In genomic region chr2:96063074-96063899, GRCh38 we compare ENCODE assay signal across 9 cellular contexts. TPM values are rescaled to one million over a fixed set of nuclear protein-coding genes. Genes with fewer than 3 reads are reported as not detected.
DNase-seq lines count a peak whose midpoint lies in the region; ATAC-seq and TF ChIP-seq lines count a peak whose summit lies in the region.
"Not testable (repeated sequence)": the region's sequence is repeated elsewhere in the genome, so short reads cannot be mapped to it uniquely, and the experiment has no call there.
"Had no signal": no experiment of that assay in that cellular context is flagged by ENCODE, and none has a peak within 500 bp of the region (broad histone marks: within the 10 kb centered on the region; RNA-seq: fewer than 3 reads in every experiment).

No MANE protein-coding gene starts in this region.

- CTCF ChIA-PET in BJ (lab: Yijun Ruan, JAX) (interaction anchor here (0.7 to 1.0 kb wide), 3 partner anchors 46 to 1635 kb away, joined by 3 to 4 read pairs (median 3); no protein-coding TSS in a partner anchor), RWPE1 (lab: Yijun Ruan, JAX) (interaction anchor here (0.6 to 1.2 kb wide), 2 partner anchors 1528 to 1701 kb away, joined by 3 to 5 read pairs; no protein-coding TSS in a partner anchor)
- CTCF ChIA-PET in HCT116 (lab: Charles Lee) = not testable (repeated sequence)

- H3K4me2 ChIP-seq in HCT116 (ENCODE audit: low read length) = peak overlapping the region; percentile 61

- TF ChIP-seq CTCF in BJ (IDR thresholded peaks at IDR 0.05; ENCODE audit: insufficient read depth, low read depth, low read length) = peak; percentile 55
- TF ChIP-seq CTCF in HCT116 (IDR thresholded peaks at IDR 0.05 in 2 of 3, conservative IDR thresholded peaks at IDR 0.05 in 1 of 3; ENCODE audit: borderline replicate concordance in 1 of 3, insufficient read depth in 1 of 3, low read depth in 2 of 3, low read length in 2 of 3) = peak; percentile 22 to 31 (median 30); a peak in 4 of 6 replicates
- TF ChIP-seq CTCF in RWPE1 (conservative IDR thresholded peaks at IDR 0.05; ENCODE audit: low read depth) = peak; percentile 69
- not testable (repeated sequence) for TF ChIP-seq CTCF in endodermal cell (conservative IDR thresholded peaks at IDR 0.05)
- peak; percentile 31 for TF ChIP-seq CTCF in neural crest cell (conservative IDR thresholded peaks at IDR 0.05)

- H4K20me1 ChIP-seq in HCT116 (ENCODE audit: insufficient read depth) = not testable (repeated sequence)

- not testable (repeated sequence) for H3K79me2 ChIP-seq in HCT116 (ENCODE audit: insufficient read depth, low read length)

- not testable (repeated sequence) for H3K9ac ChIP-seq in HCT116 (ENCODE audit: low read length); endodermal cell (ENCODE audit: extremely low read depth, low read length, poor library complexity, severe bottlenecking)

- not testable (repeated sequence) for H3K4me3 ChIP-seq in BJ (ENCODE audit: low read depth, low read length); HCT116 (replicated peaks in 1 of 2; ENCODE audit: low read depth in 1 of 2, low read length in 2 of 2); endodermal cell (ENCODE audit: low read length)

- peak; percentile 93 for ATAC-seq in HCT116
- peak; percentile 86 to 93 for ATAC-seq in stimulated activated naive B cell treated with anti-CD40 and anti-IgM and Interleukin-4, amounts not matched to agents 10 μg/mL and 1 μg/mL and 100 μg/mL, for 72 hours (replicated peaks)

- BruUV-seq in HCT116 (replicated peaks; lab: Mats Ljungman, UMichigan) = not testable (repeated sequence)

- H3K27me3 ChIP-seq in BJ (ENCODE audit: control insufficient read depth, insufficient read depth, low read length); HCT116 (ENCODE audit: insufficient read depth, low read length); endodermal cell (ENCODE audit: control insufficient read depth, insufficient read depth, low read length, poor library complexity, severe bottlenecking): not testable (repeated sequence)

- H3K4me1 ChIP-seq in HCT116 (ENCODE audit: control insufficient read depth in 1 of 2, insufficient read depth in 2 of 2, low read length in 2 of 2) = not testable (repeated sequence)
- H3K4me1 ChIP-seq in endodermal cell (ENCODE audit: control insufficient read depth, insufficient read depth, low read length) = peaks cover 10% of the 10 kb centered on the region

- not testable (repeated sequence) for H3K4me1 Mint-ChIP-seq in activated naive CD8-positive, alpha-beta T cell treated with anti-CD3 and anti-CD28 coated beads for 36 hours; immature natural killer cell; neural crest cell; stimulated activated naive B cell treated with anti-CD40 and anti-IgM and Interleukin-4, amounts not matched to agents 10 μg/mL and 1 μg/mL and 100 μg/mL, for 72 hours
- peaks cover 11% of the 10 kb centered on the region for H3K4me1 Mint-ChIP-seq in endodermal cell

- H3K27ac Mint-ChIP-seq in activated naive CD8-positive, alpha-beta T cell treated with anti-CD3 and anti-CD28 coated beads for 36 hours; endodermal cell; neural crest cell (ENCODE audit: unreplicated experiment); stimulated activated naive B cell treated with anti-CD40 and anti-IgM and Interleukin-4, amounts not matched to agents 10 μg/mL and 1 μg/mL and 100 μg/mL, for 72 hours: not testable (repeated sequence)
- H3K27ac Mint-ChIP-seq in immature natural killer cell = peak overlapping the region in 3 of 6 donors; percentile 48 to 81 (median 79)

- H3K36me3 Mint-ChIP-seq in activated naive CD8-positive, alpha-beta T cell treated with anti-CD3 and anti-CD28 coated beads for 36 hours; endodermal cell (ENCODE audit: low read depth); immature natural killer cell; neural crest cell (ENCODE audit: low read depth); stimulated activated naive B cell treated with anti-CD40 and anti-IgM and Interleukin-4, amounts not matched to agents 10 μg/mL and 1 μg/mL and 100 μg/mL, for 72 hours: not testable (repeated sequence)

- POLR2A ChIA-PET in BJ (lab: Charles Lee); HCT116 (lab: Charles Lee); RWPE1 (lab: Yijun Ruan, JAX; ENCODE audit: low non-redundant PET): not testable (repeated sequence)

- intact Hi-C loops in HCT116 (cut with micrococcal nuclease) = not testable (repeated sequence)

- H3K27ac ChIP-seq in HCT116 (ENCODE audit: low read depth, low read length); endodermal cell (ENCODE audit: low read depth, low read length): not testable (repeated sequence)
- peak overlapping the region; percentile 80 for H3K27ac ChIP-seq in RWPE1

- not testable (repeated sequence) for H3K9me3 ChIP-seq in HCT116 (ENCODE audit: control insufficient read depth in 1 of 2, insufficient read depth in 1 of 2, low read depth in 1 of 2, low read length in 2 of 2); endodermal cell (ENCODE audit: control insufficient read depth, low read length)

- not testable (repeated sequence) for TF ChIP-seq POLR2A in HCT116 (IDR thresholded peaks at IDR 0.05; ENCODE audit: borderline replicate concordance, extremely low read depth, insufficient read depth, insufficient read length)

- H3K9me2 ChIP-seq in HCT116 (ENCODE audit: insufficient read depth) = not testable (repeated sequence)

- not testable (repeated sequence) for H3K36me3 ChIP-seq in BJ (ENCODE audit: control insufficient read depth, insufficient read depth, low read length); HCT116 (ENCODE audit: control insufficient read depth in 1 of 2, insufficient read depth in 2 of 2, low read length in 2 of 2); endodermal cell (ENCODE audit: control insufficient read depth, insufficient read depth, low read length)

- not testable (repeated sequence) for DNase-seq in BJ (ENCODE audit: low read depth); neural crest cell (ENCODE audit: low read depth, low spot score)
- DNase-seq in HCT116 (ENCODE audit: low read depth, low spot score) = peak; percentile 21
- peak; percentile 36 for DNase-seq in RWPE1 (ENCODE audit: low spot score)
- DNase-seq in activated naive CD8-positive, alpha-beta T cell treated with anti-CD3 and anti-CD28 coated beads for 36 hours = peak; percentile 49
- peak; percentile 70 for DNase-seq in endodermal cell
- peak in 2 of 3 donors; percentile 21 to 58 for DNase-seq in immature natural killer cell
- DNase-seq in stimulated activated naive B cell treated with anti-CD40 and anti-IgM and Interleukin-4, amounts not matched to agents 10 μg/mL and 1 μg/mL and 100 μg/mL, for 72 hours = peak; percentile 34

- RAD21 ChIA-PET in HCT116 (lab: Charles Lee; ENCODE audit: low non-redundant PET in 1 of 2, low total read pairs in 2 of 2, uncharacterized antibody in 2 of 2, unreplicated experiment in 2 of 2) = not testable (repeated sequence)

- not testable (repeated sequence) for H3K9me3 Mint-ChIP-seq in activated naive CD8-positive, alpha-beta T cell treated with anti-CD3 and anti-CD28 coated beads for 36 hours; endodermal cell; immature natural killer cell; neural crest cell; stimulated activated naive B cell treated with anti-CD40 and anti-IgM and Interleukin-4, amounts not matched to agents 10 μg/mL and 1 μg/mL and 100 μg/mL, for 72 hours

- H2AFZ ChIP-seq in HCT116 (ENCODE audit: low read depth, low read length, poor library complexity, severe bottlenecking) = not testable (repeated sequence)

- H3K4me3 Mint-ChIP-seq in activated naive CD8-positive, alpha-beta T cell treated with anti-CD3 and anti-CD28 coated beads for 36 hours; endodermal cell; immature natural killer cell; neural crest cell; stimulated activated naive B cell treated with anti-CD40 and anti-IgM and Interleukin-4, amounts not matched to agents 10 μg/mL and 1 μg/mL and 100 μg/mL, for 72 hours: not testable (repeated sequence)

- WGBS in endodermal cell (ENCODE audit: insufficient coverage in 1 of 2, insufficient read length in 1 of 2), 2 experiments = 62 to 65% methylated on average over 6 to 8 of the region's 12 CpGs

- not testable (repeated sequence) for H3K27me3 Mint-ChIP-seq in activated naive CD8-positive, alpha-beta T cell treated with anti-CD3 and anti-CD28 coated beads for 36 hours; endodermal cell (ENCODE audit: insufficient read depth); immature natural killer cell (ENCODE audit: low read depth in 3 of 3); neural crest cell (ENCODE audit: low read depth); stimulated activated naive B cell treated with anti-CD40 and anti-IgM and Interleukin-4, amounts not matched to agents 10 μg/mL and 1 μg/mL and 100 μg/mL, for 72 hours

- TF ChIP-seq RAD21 in HCT116 (IDR thresholded peaks at IDR 0.05; ENCODE audit: low read depth) = peak; percentile 62

RNA-seq across cellular contexts. Expression of gene GPAT2, which starts 28.6 kb away (rescaled TPM):
- polyA plus RNA-seq in BJ (2011; rRNA removed) (4.9 and 9.5 TPM in 2 replicates), immature natural killer cell (10 to 100 TPM in 1 of 3 donors, 1 to 10 TPM in 2; 4.2 to 11.3 (median 6.8) TPM)
- polyA minus RNA-seq in BJ (2011; rRNA and poly(A)+ RNA removed) = 5.6 and 5.7 TPM in 2 replicates
- total RNA-seq in HCT116 (2021; ENCODE audit: unreplicated experiment) (54.2 TPM), endodermal cell (under 1 TPM in 1 of 2 donors, not detected in 1; 0.33 TPM), neural crest cell (not detected in 2 replicates)
- 32.2 and 38.1 TPM in 2 replicates for polyA plus RNA-seq in HCT116 (2012)
- 10 to 100 TPM; 36.3 to 41.8 TPM for total RNA-seq in activated naive CD8-positive, alpha-beta T cell treated with anti-CD3 and anti-CD28 coated beads for 36 hours
- not detected for polyA plus RNA-seq in endodermal cell (2013, experiment 1 of 2)
- polyA plus RNA-seq in endodermal cell (2013, experiment 2 of 2) = 0.21 TPM
- total RNA-seq: Caco-2 had no signal

RNA-seq across cellular contexts. Expression of gene ADRA2B, which starts 53.1 kb away (rescaled TPM):
- not detected in 2 replicates for polyA plus RNA-seq in BJ (2011; rRNA removed)
- polyA minus RNA-seq in BJ (2011; rRNA and poly(A)+ RNA removed) = not detected in 2 replicates
- 0.47 TPM for total RNA-seq in HCT116 (2021; ENCODE audit: unreplicated experiment)
- 0.21 and 0.27 TPM in 2 replicates for polyA plus RNA-seq in HCT116 (2012)
- total RNA-seq in activated naive CD8-positive, alpha-beta T cell treated with anti-CD3 and anti-CD28 coated beads for 36 hours = under 1 TPM; 0.29 to 0.30 TPM
- 1 to 10 TPM; 2.4 to 3.8 TPM for total RNA-seq in endodermal cell
- polyA plus RNA-seq in endodermal cell (2013, experiment 1 of 2) = 0.96 TPM
- polyA plus RNA-seq in endodermal cell (2013, experiment 2 of 2) = 1.1 TPM
- polyA plus RNA-seq in immature natural killer cell = under 1 TPM in 1 of 3 donors, not detected in 2; 0.83 TPM
- 0.79 and 0.82 TPM in 2 replicates for total RNA-seq in neural crest cell

Comparison
In these comparisons a context has a peak if more than half of its experiments do, and no peak if none do; other contexts are left out.
1. RNA of gene GPAT2, which starts 28.6 kb away (total RNA-seq): 54.2 TPM in HCT116 (single experiment) and 36.3 to 41.8 TPM in activated naive CD8-positive, alpha-beta T cell treated with anti-CD3 and anti-CD28 coated beads for 36 hours; 0.33 TPM in endodermal cell and not detected in neural crest cell; every median in the first group is over 10 times any median in the second.